ENCODE assay signal across 24 cellular contexts in the genomic region with DNA sequence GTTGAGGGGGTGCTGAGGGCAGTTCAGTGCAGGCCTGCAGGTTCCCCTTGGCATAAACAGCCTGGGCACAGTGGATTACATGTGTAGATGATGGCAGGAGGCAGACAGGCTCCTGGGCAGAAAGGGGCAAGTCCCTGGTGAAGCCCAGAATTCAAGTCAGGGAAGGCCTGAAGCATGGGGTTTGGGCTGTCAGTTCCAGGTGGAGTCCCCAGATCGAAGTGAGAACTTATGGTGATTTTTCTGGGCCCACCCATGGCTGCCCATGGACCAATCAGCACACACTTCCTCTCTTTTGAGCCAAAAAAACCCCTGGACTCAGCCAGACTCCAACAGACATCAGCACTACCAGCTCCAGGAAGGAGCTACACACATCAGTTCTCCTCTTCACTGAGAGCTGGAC.
DNase-seq lines count a peak whose midpoint lies in the region; ATAC-seq, FAIRE-seq and TF ChIP-seq lines count a peak whose summit lies in the region.
"Had no signal": no experiment of that assay in that cellular context is flagged by ENCODE, and none has a peak within 500 bp of the region (broad histone marks: within the 10 kb centered on the region; RNA-seq: fewer than 3 reads in every experiment).

No MANE protein-coding gene starts in this region.

- H3K9me3 ChIP-seq in GM12878 (replicated peaks; ENCODE audit: control insufficient read depth, insufficient read depth, low read length) = no peaks in the 10 kb centered on the region
- H3K9me3 ChIP-seq in upper lobe of right lung = no peaks in the 10 kb centered on the region
- H3K9me3 ChIP-seq: Caco-2 had no signal

- TF ChIP-seq RAD21 in GM12878 (IDR thresholded peaks at IDR 0.05; ENCODE audit: insufficient read depth, low read depth, low read length) = no peak

- no peak for TF ChIP-seq EP300 in GM12878 (IDR thresholded peaks at IDR 0.05; ENCODE audit: borderline replicate concordance in 1 of 2, control insufficient read depth in 1 of 2, low read depth in 2 of 2, low read length in 2 of 2)

- no peaks in the 10 kb centered on the region for H3K27me3 ChIP-seq in GM12878 (replicated peaks in 1 of 2; ENCODE audit: control insufficient read depth in 2 of 2, insufficient read depth in 2 of 2, low read length in 1 of 2)
- no peaks in the 10 kb centered on the region for H3K27me3 ChIP-seq in upper lobe of right lung
- H3K27me3 ChIP-seq: BLaER1 had no signal

- CTCF ChIA-PET in activated CD8-positive, alpha-beta T cell treated with anti-CD3 and anti-CD28 coated beads for 36 hours (lab: Charles Lee) = no interaction called here
- CTCF ChIA-PET in activated CD8-positive, alpha-beta T cell treated with anti-CD3 and anti-CD28 coated beads, Interleukin-2, amount 10 ng/mL, durations not matched to agents 7 days and 5 days (lab: Charles Lee) = no interaction called here
- CTCF ChIA-PET in GM12878 (lab: Yijun Ruan, JAX) = interaction anchor here (0.6 kb wide), 1 partner anchor 728 kb away, joined by 3 read pairs; no protein-coding TSS in a partner anchor

- no peaks in the 10 kb centered on the region for H3K79me2 ChIP-seq in GM12878 (ENCODE audit: control insufficient read depth, insufficient read depth, low read length)

- no peak overlapping the region for H3K4me2 ChIP-seq in GM12878 (ENCODE audit: control insufficient read depth, insufficient read depth)
- H3K4me2 ChIP-seq: BLaER1 had no signal

- H3K9ac ChIP-seq in GM12878 (ENCODE audit: control insufficient read depth, insufficient read depth, low read length) = no peak overlapping the region
- H3K9ac ChIP-seq: BLaER1, GM23248 had no signal

- no peak for FAIRE-seq in GM12878 (lab: Jason Lieb, UNC)
- FAIRE-seq: A204.1, G401.6, GM18507, GM19239 had no signal

- TF ChIP-seq CTCF in activated CD8-positive, alpha-beta T cell treated with anti-CD3 and anti-CD28 coated beads for 36 hours (IDR thresholded peaks at IDR 0.05) = no peak
- no peak for TF ChIP-seq CTCF in GM12878 (IDR thresholded peaks at IDR 0.05 in 2 of 3, conservative IDR thresholded peaks at IDR 0.05 in 1 of 3; ENCODE audit: control insufficient read depth in 2 of 3, extremely low read depth in 1 of 3, insufficient read depth in 1 of 3, low read depth in 3 of 3, low read length in 3 of 3)
- TF ChIP-seq CTCF in upper lobe of right lung (IDR thresholded peaks at IDR 0.05) = no peak

- no peaks in the 10 kb centered on the region for H3K27me3 Mint-ChIP-seq in activated CD8-positive, alpha-beta T cell treated with anti-CD3 and anti-CD28 coated beads for 36 hours
- H3K27me3 Mint-ChIP-seq in activated CD8-positive, alpha-beta T cell treated with anti-CD3 and anti-CD28 coated beads, Interleukin-2, amount 10 ng/mL, durations not matched to agents 7 days and 5 days (ENCODE audit: low read depth) = no peaks in the 10 kb centered on the region
- H3K27me3 Mint-ChIP-seq in activated naive CD8-positive, alpha-beta T cell treated with anti-CD3 and anti-CD28 coated beads, Interleukin-2, amount 50 U/mL, for 24 hours = no peaks in the 10 kb centered on the region
- no peaks in the 10 kb centered on the region for H3K27me3 Mint-ChIP-seq in activated naive CD8-positive, alpha-beta T cell treated with anti-CD3 and anti-CD28 coated beads for 36 hours
- H3K27me3 Mint-ChIP-seq: B cell; CD4-positive, CD25-positive, alpha-beta regulatory T cell had no signal

- no peaks in the 10 kb centered on the region for H3K4me1 Mint-ChIP-seq in activated CD8-positive, alpha-beta T cell treated with anti-CD3 and anti-CD28 coated beads for 36 hours (ENCODE audit: low read depth)
- H3K4me1 Mint-ChIP-seq in activated CD8-positive, alpha-beta T cell treated with anti-CD3 and anti-CD28 coated beads, Interleukin-2, amount 10 ng/mL, durations not matched to agents 7 days and 5 days (ENCODE audit: low read depth) = no peaks in the 10 kb centered on the region
- no peaks in the 10 kb centered on the region for H3K4me1 Mint-ChIP-seq in activated naive CD8-positive, alpha-beta T cell treated with anti-CD3 and anti-CD28 coated beads, Interleukin-2, amount 50 U/mL, for 24 hours
- H3K4me1 Mint-ChIP-seq in activated naive CD8-positive, alpha-beta T cell treated with anti-CD3 and anti-CD28 coated beads for 36 hours = no peaks in the 10 kb centered on the region
- H3K4me1 Mint-ChIP-seq: B cell; CD4-positive, CD25-positive, alpha-beta regulatory T cell; H9 had no signal

- no peak overlapping the region for H3K4me3 Mint-ChIP-seq in activated CD8-positive, alpha-beta T cell treated with anti-CD3 and anti-CD28 coated beads for 36 hours
- H3K4me3 Mint-ChIP-seq in activated CD8-positive, alpha-beta T cell treated with anti-CD3 and anti-CD28 coated beads, Interleukin-2, amount 10 ng/mL, durations not matched to agents 7 days and 5 days = no peak overlapping the region
- H3K4me3 Mint-ChIP-seq in activated naive CD8-positive, alpha-beta T cell treated with anti-CD3 and anti-CD28 coated beads, Interleukin-2, amount 50 U/mL, for 24 hours = no peak overlapping the region
- H3K4me3 Mint-ChIP-seq in activated naive CD8-positive, alpha-beta T cell treated with anti-CD3 and anti-CD28 coated beads for 36 hours = no peak overlapping the region
- H3K4me3 Mint-ChIP-seq: B cell; CD4-positive, CD25-positive, alpha-beta regulatory T cell; CD8-positive, alpha-beta T cell; H9 had no signal

- peak; percentile 24 for ATAC-seq in activated CD8-positive, alpha-beta T cell treated with anti-CD3 and anti-CD28 coated beads for 36 hours
- ATAC-seq in activated CD8-positive, alpha-beta T cell treated with anti-CD3 and anti-CD28 coated beads, Interleukin-2, amount 10 ng/mL, durations not matched to agents 7 days and 5 days = no peak
- ATAC-seq in activated naive CD8-positive, alpha-beta T cell treated with anti-CD3 and anti-CD28 coated beads, Interleukin-2, amount 50 U/mL, for 24 hours = peak; percentile 28
- ATAC-seq in GM12878 (peak; percentile 38), upper lobe of right lung (peak; percentile 41)
- ATAC-seq: CD8-positive, alpha-beta T cell; HCT116 had no signal

- H4K20me1 ChIP-seq in GM12878 (ENCODE audit: control insufficient read depth, insufficient read depth) = no peaks in the 10 kb centered on the region
- H4K20me1 ChIP-seq: BLaER1 had no signal

- in situ Hi-C loops in GM12878 (cut with MboI) = no loop called here

- no peak overlapping the region for H3K4me3 ChIP-seq in GM12878
- H3K4me3 ChIP-seq in upper lobe of right lung = no peak overlapping the region
- H3K4me3 ChIP-seq: BLaER1, GM23248 had no signal

- H3K4me1 ChIP-seq in GM12878 (ENCODE audit: control insufficient read depth, insufficient read depth, low read length) = no peaks in the 10 kb centered on the region
- H3K4me1 ChIP-seq in upper lobe of right lung = no peaks in the 10 kb centered on the region
- H3K4me1 ChIP-seq: BLaER1, Caco-2 had no signal

- no peak for TF ChIP-seq POLR2A in GM12878 (IDR thresholded peaks at IDR 0.05; ENCODE audit: low read depth, low read length)

- no CpG with 5 or more reads among the region's 1 CpG for WGBS in GM12878 (ENCODE audit: insufficient coverage, insufficient replicate concordance, low lambda C conversion rate, missing lambda C conversion rate)

- H3K36me3 ChIP-seq in GM12878 (ENCODE audit: control insufficient read depth in 2 of 2, insufficient read depth in 2 of 2, low read length in 1 of 2) (no peaks in the 10 kb centered on the region), upper lobe of right lung (no peaks in the 10 kb centered on the region)
- H3K36me3 ChIP-seq: BLaER1 had no signal

- no peak overlapping the region for H3K27ac Mint-ChIP-seq in activated CD8-positive, alpha-beta T cell treated with anti-CD3 and anti-CD28 coated beads for 36 hours
- no peak overlapping the region for H3K27ac Mint-ChIP-seq in activated CD8-positive, alpha-beta T cell treated with anti-CD3 and anti-CD28 coated beads, Interleukin-2, amount 10 ng/mL, durations not matched to agents 7 days and 5 days
- no peak overlapping the region for H3K27ac Mint-ChIP-seq in activated naive CD8-positive, alpha-beta T cell treated with anti-CD3 and anti-CD28 coated beads, Interleukin-2, amount 50 U/mL, for 24 hours
- H3K27ac Mint-ChIP-seq in activated naive CD8-positive, alpha-beta T cell treated with anti-CD3 and anti-CD28 coated beads for 36 hours = no peak overlapping the region
- H3K27ac Mint-ChIP-seq: B cell; CD4-positive, CD25-positive, alpha-beta regulatory T cell; CD8-positive, alpha-beta T cell; H9 had no signal

- SMC1A ChIA-PET in GM12878 (lab: Charles Lee; ENCODE audit: uncharacterized antibody, unreplicated experiment) = interaction anchor here (0.6 kb wide), 1 partner anchor 238 kb away, joined by 3 read pairs; no protein-coding TSS in a partner anchor

- H3K27ac ChIP-seq in GM12878 (ENCODE audit: control insufficient read depth, insufficient read depth) = no peak overlapping the region
- H3K27ac ChIP-seq in upper lobe of right lung = no peak overlapping the region
- H3K27ac ChIP-seq: 22Rv1, BLaER1, C4-2B, GM23248 had no signal

- no peak for DNase-seq in activated CD8-positive, alpha-beta T cell treated with anti-CD3 and anti-CD28 coated beads for 36 hours
- DNase-seq in activated CD8-positive, alpha-beta T cell treated with anti-CD3 and anti-CD28 coated beads, Interleukin-2, amount 10 ng/mL, durations not matched to agents 7 days and 5 days = no peak
- DNase-seq in activated naive CD8-positive, alpha-beta T cell treated with anti-CD3 and anti-CD28 coated beads, Interleukin-2, amount 50 U/mL, for 24 hours = no peak
- no peak for DNase-seq in activated naive CD8-positive, alpha-beta T cell treated with anti-CD3 and anti-CD28 coated beads for 36 hours
- no peak for DNase-seq in GM12878 (ENCODE audit: low read depth, low spot score)
- no peak for DNase-seq in upper lobe of right lung
- DNase-seq in GOT3 (lab: John Stamatoyannopoulos, UW) = no peak
- no peak for DNase-seq in SIG-M5 (lab: John Stamatoyannopoulos, UW)
- DNase-seq: Caco-2; CD4-positive, CD25-positive, alpha-beta regulatory T cell; CD8-positive, alpha-beta T cell; DMS153; DND-41; GM23248; H9 had no signal

- RAD21 ChIA-PET in GM12878 (lab: Charles Lee; ENCODE audit: unreplicated experiment) = no interaction called here

- intact Hi-C loops in activated CD8-positive, alpha-beta T cell treated with anti-CD3 and anti-CD28 coated beads for 36 hours (cut with micrococcal nuclease) = no loop called here
- intact Hi-C loops in GM12878 (cut with micrococcal nuclease; ENCODE audit: unreplicated experiment) = no loop called here
- intact Hi-C loops in upper lobe of right lung (cut with DNase I) = no loop called here

- no peaks in the 10 kb centered on the region for H3K9me3 Mint-ChIP-seq in activated CD8-positive, alpha-beta T cell treated with anti-CD3 and anti-CD28 coated beads for 36 hours
- H3K9me3 Mint-ChIP-seq in activated CD8-positive, alpha-beta T cell treated with anti-CD3 and anti-CD28 coated beads, Interleukin-2, amount 10 ng/mL, durations not matched to agents 7 days and 5 days (ENCODE audit: insufficient read depth) = no peaks in the 10 kb centered on the region
- H3K9me3 Mint-ChIP-seq in activated naive CD8-positive, alpha-beta T cell treated with anti-CD3 and anti-CD28 coated beads, Interleukin-2, amount 50 U/mL, for 24 hours = no peaks in the 10 kb centered on the region
- H3K9me3 Mint-ChIP-seq in activated naive CD8-positive, alpha-beta T cell treated with anti-CD3 and anti-CD28 coated beads for 36 hours = no peaks in the 10 kb centered on the region
- H3K9me3 Mint-ChIP-seq: H9 had no signal

- BruUV-seq in GM12878 (replicated peaks; lab: Mats Ljungman, UMichigan) = no TSS peak

- H2AFZ ChIP-seq in GM12878 (ENCODE audit: control insufficient read depth, low read depth, low read length) = no peak overlapping the region
- H2AFZ ChIP-seq: GM23248 had no signal

- H3K36me3 Mint-ChIP-seq in activated CD8-positive, alpha-beta T cell treated with anti-CD3 and anti-CD28 coated beads for 36 hours (ENCODE audit: low read depth) = no peaks in the 10 kb centered on the region
- H3K36me3 Mint-ChIP-seq in activated CD8-positive, alpha-beta T cell treated with anti-CD3 and anti-CD28 coated beads, Interleukin-2, amount 10 ng/mL, durations not matched to agents 7 days and 5 days (ENCODE audit: low read depth) = no peaks in the 10 kb centered on the region
- H3K36me3 Mint-ChIP-seq in activated naive CD8-positive, alpha-beta T cell treated with anti-CD3 and anti-CD28 coated beads, Interleukin-2, amount 50 U/mL, for 24 hours (ENCODE audit: low read depth) = no peaks in the 10 kb centered on the region
- no peaks in the 10 kb centered on the region for H3K36me3 Mint-ChIP-seq in activated naive CD8-positive, alpha-beta T cell treated with anti-CD3 and anti-CD28 coated beads for 36 hours
- H3K36me3 Mint-ChIP-seq: CD4-positive, CD25-positive, alpha-beta regulatory T cell; CD8-positive, alpha-beta T cell had no signal

- POLR2A ChIA-PET in activated CD8-positive, alpha-beta T cell treated with anti-CD3 and anti-CD28 coated beads for 36 hours (lab: Charles Lee) = no interaction called here
- POLR2A ChIA-PET in activated CD8-positive, alpha-beta T cell treated with anti-CD3 and anti-CD28 coated beads, Interleukin-2, amount 10 ng/mL, durations not matched to agents 7 days and 5 days (lab: Charles Lee) = no interaction called here
- POLR2A ChIA-PET in GM12878 (lab: Charles Lee) = interaction anchor here (0.7 kb wide), 1 partner anchor 21 kb away, joined by 3 read pairs; no protein-coding TSS in a partner anchor
